ENCODE assay signal across 19 cellular contexts in the genomic region with DNA sequence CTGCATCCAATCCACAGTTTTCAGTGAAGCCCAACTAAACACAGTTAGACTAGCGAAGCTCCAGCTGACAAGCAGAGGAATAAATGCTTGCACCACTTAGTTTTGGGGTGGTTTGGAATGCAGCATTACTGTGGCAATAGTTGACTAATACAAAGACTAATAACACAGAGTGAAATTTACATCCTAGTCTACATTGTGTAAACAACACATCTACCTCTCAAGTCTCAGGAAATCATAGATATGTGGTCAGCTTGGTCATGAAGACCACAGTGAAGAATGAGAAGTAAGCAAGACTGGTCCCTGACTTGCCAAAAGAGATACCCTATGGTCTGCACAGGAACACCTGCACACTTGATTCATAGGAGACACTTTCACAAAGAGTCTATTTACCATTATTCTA.
"Had no signal": no experiment of that assay in that cellular context is flagged by ENCODE, and none has a peak within 500 bp of the region (broad histone marks: within the 10 kb centered on the region; RNA-seq: fewer than 3 reads in every experiment).

No MANE protein-coding gene starts in this region.

- H3K9me3 Mint-ChIP-seq: activated naive CD8-positive, alpha-beta T cell treated with anti-CD3 and anti-CD28 coated beads for 36 hours had no signal

- H3K36me3 Mint-ChIP-seq: activated naive CD8-positive, alpha-beta T cell treated with anti-CD3 and anti-CD28 coated beads for 36 hours; type B pancreatic cell had no signal

- H3K4me1 Mint-ChIP-seq: nephron progenitor cell had no signal

- DNase-seq: activated CD4-positive, alpha-beta T cell treated with anti-CD3 and anti-CD28 coated beads, Interleukin-2, amount 50 U/mL, for 4 hours; activated gamma-delta T cell treated with Interleukin-2 at 50 U/mL for 16 hours; activated naive CD8-positive, alpha-beta T cell treated with anti-CD3 and anti-CD28 coated beads for 36 hours; amygdala; body of pancreas; caudate nucleus; dorsolateral prefrontal cortex; kidney; midbrain; nephron progenitor cell; occipital lobe; posterior cingulate gyrus; retina; stimulated activated CD4-positive, alpha-beta T cell treated with anti-CD3 and anti-CD28 coated beads, Interleukin-12 subunit alpha, Interleukin-12 subunit beta, amount 100 ng/mL, for 4 hours; stimulated activated CD4-positive, alpha-beta T cell treated with anti-CD3 and anti-CD28 coated beads, Interleukin-1b, Interleukin-23, amount 100 ng/mL, for 48 hours; testis; WERI-Rb-1 had no signal

- H3K27ac Mint-ChIP-seq: activated naive CD8-positive, alpha-beta T cell treated with anti-CD3 and anti-CD28 coated beads for 36 hours; nephron progenitor cell; type B pancreatic cell had no signal

- ATAC-seq: body of pancreas, left lobe of liver had no signal

- H3K27me3 Mint-ChIP-seq: type B pancreatic cell had no signal

- H3K4me3 Mint-ChIP-seq: activated naive CD8-positive, alpha-beta T cell treated with anti-CD3 and anti-CD28 coated beads for 36 hours; nephron progenitor cell; type B pancreatic cell had no signal
